In the genomic region with DNA sequence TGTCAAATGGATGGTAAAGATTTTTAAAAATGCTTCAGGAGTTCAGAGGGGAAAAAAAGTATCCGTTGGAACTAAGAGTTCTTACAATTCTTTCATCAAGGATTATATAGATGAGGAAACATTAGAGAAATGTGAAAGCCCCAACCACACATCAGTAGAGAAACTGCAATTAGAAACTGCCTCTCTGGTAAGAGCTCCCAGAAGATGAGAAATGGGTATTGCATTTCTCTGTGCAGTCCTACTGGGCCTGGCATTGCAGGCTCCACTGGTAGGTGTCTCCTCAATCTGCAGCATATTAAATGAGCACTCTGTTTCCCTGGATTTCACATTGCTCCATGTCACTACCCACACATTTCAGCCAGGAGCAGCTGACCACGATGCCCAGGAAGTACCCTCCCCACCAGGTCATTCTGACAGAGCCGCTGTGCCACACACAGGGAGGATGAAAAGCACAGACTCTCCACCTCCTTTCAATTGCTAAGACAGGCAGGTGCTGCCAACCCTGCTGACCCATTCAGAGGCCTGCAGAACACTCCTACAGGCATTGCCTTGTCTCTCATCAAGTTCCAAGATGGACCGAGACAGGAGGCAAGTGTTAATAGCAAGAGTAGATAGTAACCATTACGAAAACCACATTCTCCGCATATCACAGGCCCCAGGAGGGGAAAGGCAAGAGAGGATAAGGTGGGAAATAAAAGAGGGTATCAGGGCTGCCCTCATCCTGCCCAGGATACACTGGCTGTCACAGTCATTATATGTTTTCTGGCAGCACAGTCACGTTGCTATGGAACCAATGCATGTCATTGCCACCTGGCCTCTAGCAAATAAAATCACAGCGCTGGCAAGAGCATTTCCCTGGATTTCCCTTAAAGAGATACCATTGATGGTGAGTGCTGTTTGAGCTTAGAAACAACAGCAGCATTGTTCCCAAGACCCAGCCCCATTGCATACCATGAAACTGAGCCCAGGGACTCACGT, we compare ENCODE assay signal across 17 cellular contexts.
A peak's percentile ranks its signal among the peaks of the same experiment; 100 is the strongest.
DNase-seq lines count a peak whose midpoint lies in the region; ATAC-seq, FAIRE-seq and TF ChIP-seq lines count a peak whose summit lies in the region.
"Had no signal": no experiment of that assay in that cellular context is flagged by ENCODE, and none has a peak within 500 bp of the region (broad histone marks: within the 10 kb centered on the region; RNA-seq: fewer than 3 reads in every experiment).

No MANE protein-coding gene starts in this region.

- peaks cover 0 to 6% (median 0%) of the 10 kb centered on the region in 3 donors for H3K4me1 ChIP-seq in pancreas

- H3K27ac ChIP-seq in pancreas, result no peak overlapping the region
- H3K27ac ChIP-seq: 22Rv1, SK-N-MC had no signal

- ATAC-seq in pancreas, result peak; percentile 90 to 97 (median 94)
- no peak for ATAC-seq in HG03135 (IDR thresholded peaks at IDR 0.05; ENCODE audit: unreplicated experiment)
- ATAC-seq in HG03439 (IDR thresholded peaks at IDR 0.05; ENCODE audit: unreplicated experiment), result no peak

- WGBS in pancreas, 2 donors, result 50 to 54% methylated on average over 9 of the region's 9 CpGs

- no peaks in the 10 kb centered on the region for H3K9me3 ChIP-seq in pancreas

- peak; percentile 24 for DNase-seq in DMS153 (lab: John Stamatoyannopoulos, UW)
- DNase-seq in DMS153 treated with DMSO at 0.1 percent for 48 hours (lab: John Stamatoyannopoulos, UW; ENCODE audit: unreplicated experiment), result no peak
- DNase-seq in NCI-H2081 treated with DMSO at 0.1 percent for 48 hours (lab: John Stamatoyannopoulos, UW), result peak; percentile 73
- DNase-seq in bronchial epithelial cell (ENCODE audit: low read depth), result no peak
- DNase-seq in pancreas, result peak in 4 of 6 donors; percentile 34 to 68 (median 54)
- no peak for DNase-seq in activated T-cell treated with anti-CD3 and anti-CD28 coated beads for 4 hours
- DNase-seq: activated CD4-positive, alpha-beta memory T cell treated with anti-CD3 and anti-CD28 coated beads for 36 hours; activated naive CD4-positive, alpha-beta T cell treated with anti-CD3 and anti-CD28 coated beads, Interleukin-2, amount 50 U/mL, for 16 hours; DMS79 treated with DMSO at 0.1 percent for 48 hours; midbrain; NCI-H2227 treated with DMSO at 0.1 percent for 48 hours had no signal

- H3K27me3 ChIP-seq in bronchial epithelial cell (ENCODE audit: control insufficient read depth, insufficient read depth, low read length) (no peaks in the 10 kb centered on the region), pancreas (no peaks in the 10 kb centered on the region)
- H3K27me3 ChIP-seq: dorsolateral prefrontal cortex had no signal

- TF ChIP-seq CTCF in bronchial epithelial cell (IDR thresholded peaks at IDR 0.05; ENCODE audit: insufficient read depth, low read length, severe bottlenecking), result no peak
- TF ChIP-seq CTCF in pancreas (IDR thresholded peaks at IDR 0.05), result no peak

- H3K36me3 ChIP-seq in bronchial epithelial cell (ENCODE audit: control insufficient read depth, insufficient read depth, low read length) (peaks cover 2% of the 10 kb centered on the region), pancreas (peaks cover 0 to 4% (median 0%) of the 10 kb centered on the region in 3 donors)

- FAIRE-seq in bronchial epithelial cell (lab: Jason Lieb, UNC) (peak; percentile 32), pancreas (lab: Jason Lieb, UNC) (no peak)
- FAIRE-seq: HTR-8/SVneo had no signal

- H3K4me3 ChIP-seq in bronchial epithelial cell (ENCODE audit: low read depth, low read length), result no peak overlapping the region
- H3K4me3 ChIP-seq in pancreas, result no peak overlapping the region
- H3K4me3 ChIP-seq: dorsolateral prefrontal cortex, SK-N-MC had no signal

- intact Hi-C loops in pancreas (cut with DNase I), result no loop called here

Comparison
In these comparisons a context has a peak if more than half of its experiments do, and no peak if none do; other contexts are left out.
1. DNase-seq: peak in DMS153 (single experiment), NCI-H2081 treated with DMSO at 0.1 percent for 48 hours (single experiment) and pancreas (4 of 6); none in DMS153 treated with DMSO at 0.1 percent for 48 hours (single experiment), bronchial epithelial cell (single experiment) and activated T-cell treated with anti-CD3 and anti-CD28 coated beads for 4 hours (single experiment).
2. ATAC-seq: peak in pancreas (4 of 4); none in HG03135 (single experiment) and HG03439 (single experiment).